26 cellular contexts compared by ENCODE assay signal in the genomic region with DNA sequence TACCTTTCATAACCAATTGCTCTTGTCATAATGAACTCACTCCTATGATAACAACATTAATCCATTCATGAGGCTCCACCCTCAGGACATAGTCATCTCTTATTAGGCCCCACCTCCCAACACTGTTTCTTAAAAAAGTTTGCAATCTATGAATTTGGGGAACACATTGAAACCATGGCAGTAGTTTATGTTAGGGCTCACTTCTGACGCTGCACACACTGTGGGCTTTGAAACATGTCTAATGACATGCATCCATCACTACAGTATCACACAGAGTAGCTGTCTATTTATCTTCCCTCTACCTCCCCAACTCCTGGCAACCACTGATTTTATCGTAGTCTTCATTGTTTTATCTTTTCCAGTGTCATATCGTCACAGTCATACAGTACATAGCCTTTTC.
"Had no signal": no experiment of that assay in that cellular context is flagged by ENCODE, and none has a peak within 500 bp of the region (broad histone marks: within the 10 kb centered on the region; RNA-seq: fewer than 3 reads in every experiment).

No MANE protein-coding gene starts in this region.

- ATAC-seq: stimulated activated effector memory CD8-positive, alpha-beta T cell treated with anti-CD3 and anti-CD28 coated beads, Interleukin-12 subunit alpha, Interleukin-12 subunit beta, amount 100 ng/mL, for 72 hours; stimulated activated memory B cell treated with anti-CD40 and anti-IgM and Interleukin-4, amounts not matched to agents 10 μg/mL and 1 μg/mL and 100 μg/mL, for 72 hours; stimulated activated naive B cell treated with anti-CD40 and anti-IgM and Interleukin-4, amounts not matched to agents 10 μg/mL and 1 μg/mL and 100 μg/mL, for 72 hours; stimulated activated naive CD8-positive, alpha-beta T cell treated with anti-CD3 and anti-CD28 coated beads, Interleukin-15, amount 100 ng/mL, for 72 hours; stimulated activated naive CD8-positive, alpha-beta T cell treated with anti-CD3 and anti-CD28 coated beads, Interleukin-15, Interleukin-2, amounts not matched to agents 100 U/mL and 50 U/mL, for 24 hours; upper lobe of right lung had no signal

- H3K36me3 ChIP-seq: stomach, suprapubic skin, thoracic aorta, thyroid gland, tibial artery, tibial nerve, transverse colon, upper lobe of left lung, upper lobe of right lung, uterus, vagina had no signal

- H3K4me3 ChIP-seq: stomach, suprapubic skin, testis, thoracic aorta, thyroid gland, tibial artery, tibial nerve, transverse colon, upper lobe of left lung, upper lobe of right lung, uterus, vagina had no signal

- H3K9me3 ChIP-seq: suprapubic skin, testis, thoracic aorta, thyroid gland, tibial artery, upper lobe of left lung, upper lobe of right lung, uterus, vagina had no signal

- DNase-seq: stimulated activated CD4-positive, alpha-beta T cell treated with anti-CD3 and anti-CD28 coated beads, Interleukin-2, amount 100 ng/mL, for 48 hours; stimulated activated CD4-positive, alpha-beta T cell treated with anti-CD3 and anti-CD28 coated beads, Interleukin-4, amount 100 ng/mL, for 1 hour; stimulated activated CD4-positive, alpha-beta T cell treated with anti-CD3 and anti-CD28 coated beads, Interleukin-4, amount 100 ng/mL, for 24 hours; stimulated activated CD4-positive, alpha-beta T cell treated with anti-CD3 and anti-CD28 coated beads, Interleukin-4, amount 100 ng/mL, for 4 hours; stimulated activated CD8-positive, alpha-beta memory T cell treated with anti-CD3 and anti-CD28 coated beads, Interleukin-4, amount 100 ng/mL, for 48 hours; stimulated activated naive B cell treated with anti-CD40 and anti-IgM and Interleukin-4, amounts not matched to agents 10 μg/mL and 1 μg/mL and 100 μg/mL, for 72 hours; stimulated activated naive CD4-positive, alpha-beta T cell; stimulated activated naive CD4-positive, alpha-beta T cell treated with Interleukin-2 at 50 U/mL for 16 hours; stimulated activated naive CD8-positive, alpha-beta T cell treated with anti-CD3 and anti-CD28 coated beads, Interleukin-15, amount 100 ng/mL, for 72 hours; stimulated activated naive CD8-positive, alpha-beta T cell treated with anti-CD3 and anti-CD28 coated beads, Interleukin-15, Interleukin-2, amounts not matched to agents 100 U/mL and 50 U/mL, for 24 hours; stomach; substantia nigra; testis; thyroid gland; tibial artery; transverse colon; trophoblast cell; upper lobe of left lung; upper lobe of right lung; uterus had no signal

- H3K4me1 ChIP-seq: stomach, suprapubic skin, testis, thyroid gland, tibial nerve, transverse colon, upper lobe of left lung, upper lobe of right lung, uterus, vagina had no signal

- H3K27ac ChIP-seq: stomach, suprapubic skin, testis, thoracic aorta, thyroid gland, tibial artery, tibial nerve, transverse colon, upper lobe of left lung, upper lobe of right lung, uterus, vagina had no signal

- H3K27me3 ChIP-seq: testis, thyroid gland, tibial artery, tibial nerve, transverse colon, upper lobe of left lung, upper lobe of right lung, uterus, vagina had no signal
